ENCODE assay signal across 8 cellular contexts in the genomic region with DNA sequence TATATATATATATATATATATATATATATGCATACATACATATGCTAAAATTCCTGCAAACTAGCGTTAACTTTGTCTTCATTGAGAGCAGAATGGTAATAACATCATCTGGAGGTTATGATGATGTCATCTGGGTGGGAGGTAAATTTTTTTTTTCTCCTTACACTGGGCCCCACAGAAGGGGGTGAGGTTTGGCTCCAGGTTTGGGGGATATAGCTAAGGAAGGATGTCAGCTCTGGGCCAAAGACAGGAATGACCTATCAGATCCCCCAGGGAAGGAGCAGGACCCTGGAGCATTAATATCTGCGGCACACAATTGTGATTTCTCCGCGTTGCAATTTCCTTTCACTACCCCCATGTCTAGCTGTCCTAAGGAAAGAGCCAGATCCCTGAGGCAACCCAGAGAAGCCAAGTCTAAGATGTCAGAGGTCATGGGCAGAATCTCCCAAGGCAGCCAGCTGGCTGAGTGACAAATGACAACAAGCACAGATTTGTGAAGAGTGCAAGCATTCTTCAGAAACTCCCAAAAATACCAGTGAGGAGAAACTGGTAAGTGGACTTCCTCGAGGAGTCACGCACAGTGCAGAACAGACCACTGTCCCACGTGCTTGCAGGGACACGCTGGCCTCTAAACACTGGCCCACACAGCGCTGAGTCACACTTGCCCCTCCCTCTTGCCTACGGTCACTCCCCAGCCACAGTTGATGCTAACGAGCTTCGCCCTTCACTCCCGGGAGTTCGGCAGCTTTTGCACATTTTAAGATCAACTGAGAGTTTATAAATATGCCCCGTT. TPM values are rescaled to one million over a fixed set of nuclear protein-coding genes. Genes with fewer than 3 reads are reported as not detected.
A peak's percentile ranks its signal among the peaks of the same experiment; 100 is the strongest.
DNase-seq lines count a peak whose midpoint lies in the region; ATAC-seq, FAIRE-seq and TF ChIP-seq lines count a peak whose summit lies in the region.

No MANE protein-coding gene starts in this region.

- H3K9me3 ChIP-seq in pancreas: no peaks in the 10 kb centered on the region
- no peaks in the 10 kb centered on the region for H3K9me3 ChIP-seq in CD4-positive, alpha-beta T cell (ENCODE audit: control insufficient read depth, low read length)

- intact Hi-C loops in pancreas (cut with DNase I): loop anchor here in 1 of 3 donors (10.0 kb wide), 1 partner anchor 120 kb away; no protein-coding TSS in a partner anchor
- intact Hi-C loops in CD4-positive, alpha-beta T cell (cut with DNase I, micrococcal nuclease): loop anchor here in 1 of 2 experiments (5.0 kb wide), 1 partner anchor 83 kb away; the partner anchor contains the start of gene DHX37

- no peaks in the 10 kb centered on the region for H3K36me3 ChIP-seq in pancreas

- H3K4me3 Mint-ChIP-seq in CD4-positive, alpha-beta T cell: no peak overlapping the region

- WGBS in pancreas, 2 donors: 26 to 30% methylated on average over 15 of the region's 15 CpGs

- H3K9me3 Mint-ChIP-seq in CD4-positive, alpha-beta T cell: no peaks in the 10 kb centered on the region

- H3K36me3 Mint-ChIP-seq in CD4-positive, alpha-beta T cell (ENCODE audit: low read depth): no peaks in the 10 kb centered on the region

- no peak for TF ChIP-seq CTCF in VCaP (conservative IDR thresholded peaks at IDR 0.05)
- no peak for TF ChIP-seq CTCF in pancreas (IDR thresholded peaks at IDR 0.05)
- no peak for TF ChIP-seq CTCF in CD4-positive, alpha-beta T cell (IDR thresholded peaks at IDR 0.05)

- no peak overlapping the region for H3K27ac Mint-ChIP-seq in CD4-positive, alpha-beta T cell

- peak in 2 of 3 experiments; percentile 31 to 47 for DNase-seq in NCI-H1417 (lab: John Stamatoyannopoulos, UW)
- no peak for DNase-seq in NCI-H1417 treated with DMSO at 0.1 percent for 48 hours (lab: John Stamatoyannopoulos, UW)
- peak; percentile 84 for DNase-seq in globus pallidus (ENCODE audit: low spot score)
- peak in 5 of 6 donors; percentile 56 to 71 (median 68) for DNase-seq in pancreas
- no peak for DNase-seq in CD4-positive, alpha-beta T cell

- H3K27me3 ChIP-seq in pancreas: no peaks in the 10 kb centered on the region
- H3K27me3 ChIP-seq in CD4-positive, alpha-beta T cell (ENCODE audit: control insufficient read depth, insufficient read depth, low read length): no peaks in the 10 kb centered on the region

- H3K4me1 ChIP-seq in pancreas: peaks cover 0 to under 1% (median 0%) of the 10 kb centered on the region in 3 donors

- CTCF ChIA-PET in CD4-positive, alpha-beta T cell (lab: Charles Lee): interaction anchor here (1.1 kb wide), 1 partner anchor 36 kb away, joined by 5 read pairs; no protein-coding TSS in a partner anchor

- no peaks in the 10 kb centered on the region for H3K27me3 Mint-ChIP-seq in CD4-positive, alpha-beta T cell

- POLR2A ChIA-PET in CD4-positive, alpha-beta T cell (lab: Charles Lee): interaction anchor here (3.0 kb wide), 2 partner anchors 14 to 36 kb away, joined by 43 to 90 read pairs; no protein-coding TSS in a partner anchor

- no peak for FAIRE-seq in pancreas (lab: Jason Lieb, UNC)

- peaks cover 8% of the 10 kb centered on the region for H3K4me1 Mint-ChIP-seq in CD4-positive, alpha-beta T cell (ENCODE audit: low read depth)

- ATAC-seq in pancreas (peak; percentile 62 to 77 (median 76)), HG03439 (IDR thresholded peaks at IDR 0.05; ENCODE audit: unreplicated experiment) (no peak), HG02588 (IDR thresholded peaks at IDR 0.05; ENCODE audit: unreplicated experiment) (no peak)
- ATAC-seq in CD4-positive, alpha-beta T cell (ENCODE audit: poor library complexity): no peak

- H3K27ac ChIP-seq in VCaP: peak overlapping the region; percentile 20
- H3K27ac ChIP-seq in pancreas: peak overlapping the region in 2 of 4 donors; percentile 22 to 30
- H3K27ac ChIP-seq in CD4-positive, alpha-beta T cell (ENCODE audit: low read depth, low read length): no peak overlapping the region

- no peak overlapping the region for H3K4me3 ChIP-seq in pancreas

RNA-seq across cellular contexts. Expression of gene UBC, which starts 9.9 kb away (rescaled TPM):
- total RNA-seq in pancreas: 100 to 1,000 TPM; 353 to 495 (median 423) TPM
- 100 to 1,000 TPM; 528 to 605 TPM for polyA plus RNA-seq in pancreas
- 1,000 to 10,000 TPM; 1,389 to 1,410 TPM for total RNA-seq in CD4-positive, alpha-beta T cell

RNA-seq across cellular contexts. Expression of gene SCARB1, which starts 40.8 kb away (rescaled TPM):
- 10 to 100 TPM in 2 of 6 donors, 1 to 10 TPM in 4; 4.7 to 14.3 (median 8.4) TPM for total RNA-seq in pancreas
- polyA plus RNA-seq in pancreas: 10 to 100 TPM; 11.7 to 14.7 TPM
- 1 to 10 TPM; 2.3 to 3.7 TPM for total RNA-seq in CD4-positive, alpha-beta T cell

Comparison
In these comparisons a context has a peak if more than half of its experiments do, and no peak if none do; other contexts are left out.
1. DNase-seq: peak in NCI-H1417 (2 of 3), globus pallidus (single experiment) and pancreas (5 of 6); none in NCI-H1417 treated with DMSO at 0.1 percent for 48 hours (single experiment) and CD4-positive, alpha-beta T cell (0 of 10).
2. ATAC-seq: peak in pancreas (4 of 4); none in HG03439 (single experiment), CD4-positive, alpha-beta T cell (single experiment) and HG02588 (single experiment).